Comparison of ENCODE assay signal across 1 cellular context in genomic region chr5:142521706-142522105, GRCh38.
TF ChIP-seq lines count a peak whose summit lies in the region.

No MANE protein-coding gene starts in this region.

TF ChIP-seq in GM23338, 12 proteins besides CTCF, POLR2A, EP300 and RAD21 (continued from another document):
- TF ChIP-seq STAT1 (IDR thresholded peaks at IDR 0.05; ENCODE audit: unreplicated experiment) (no peak), ZNF462 (CRISPR knock-in tag; IDR thresholded peaks at IDR 0.05) (no peak), CREB1 (CRISPR knock-in tag; IDR thresholded peaks at IDR 0.05; ENCODE audit: low read depth) (no peak), NANOG (IDR thresholded peaks at IDR 0.05; ENCODE audit: borderline replicate concordance) (no peak), ZNF114 (CRISPR knock-in tag; IDR thresholded peaks at IDR 0.05) (no peak), ZNF331 (CRISPR knock-in tag; IDR thresholded peaks at IDR 0.05; ENCODE audit: low read depth) (no peak)
